ENCODE assay signal across 22 cellular contexts in genomic region chr10:121243899-121244241, GRCh38.
"Had no signal": no experiment of that assay in that cellular context is flagged by ENCODE, and none has a peak within 500 bp of the region (broad histone marks: within the 10 kb centered on the region; RNA-seq: fewer than 3 reads in every experiment).

No MANE protein-coding gene starts in this region.

- H3K9me3 ChIP-seq: left lung, suprapubic skin, upper lobe of left lung had no signal

- H3K4me3 Mint-ChIP-seq: activated CD4-positive, alpha-beta T cell treated with anti-CD3 and anti-CD28 coated beads, Interleukin-2, amount 10 ng/mL, durations not matched to agents 24 days and 14 days; activated CD8-positive, alpha-beta T cell treated with anti-CD3 and anti-CD28 coated beads for 36 hours; activated naive CD4-positive, alpha-beta T cell treated with anti-CD3 and anti-CD28 coated beads for 36 hours; activated T-cell treated with anti-CD3 and anti-CD28 coated beads, Interleukin-2, amount 50 U/mL, for 24 hours; brain; neural crest cell; stimulated activated naive CD8-positive, alpha-beta T cell treated with anti-CD3 and anti-CD28 coated beads, Interleukin-15, amount 100 ng/mL, for 72 hours; T-helper 1 cell treated with Interleukin-12 subunit alpha and Interleukin-12 subunit beta and Interleukin-4 antibody, amounts not matched to agents 30 μg/mL and 1 μg/mL, for 36 hours had no signal

- H3K27me3 ChIP-seq: left lung, suprapubic skin, upper lobe of left lung had no signal

- ATAC-seq: activated CD8-positive, alpha-beta T cell treated with anti-CD3 and anti-CD28 coated beads for 36 hours; left lung; stimulated activated naive CD8-positive, alpha-beta T cell treated with anti-CD3 and anti-CD28 coated beads, Interleukin-15, amount 100 ng/mL, for 72 hours had no signal

- H3K27ac Mint-ChIP-seq: activated CD4-positive, alpha-beta T cell treated with anti-CD3 and anti-CD28 coated beads, Interleukin-2, amount 10 ng/mL, durations not matched to agents 24 days and 14 days; activated CD8-positive, alpha-beta T cell treated with anti-CD3 and anti-CD28 coated beads for 36 hours; activated naive CD4-positive, alpha-beta T cell treated with anti-CD3 and anti-CD28 coated beads for 36 hours; activated T-cell treated with anti-CD3 and anti-CD28 coated beads, Interleukin-2, amount 50 U/mL, for 24 hours; T-helper 1 cell treated with Interleukin-12 subunit alpha and Interleukin-12 subunit beta and Interleukin-4 antibody, amounts not matched to agents 30 μg/mL and 1 μg/mL, for 36 hours had no signal

- H3K36me3 Mint-ChIP-seq: brain had no signal

- H3K4me1 ChIP-seq: left lung, upper lobe of left lung had no signal

- H3K9me3 Mint-ChIP-seq: activated naive CD4-positive, alpha-beta T cell treated with anti-CD3 and anti-CD28 coated beads for 36 hours; activated T-cell treated with anti-CD3 and anti-CD28 coated beads, Interleukin-2, amount 50 U/mL, for 24 hours; T-helper 1 cell treated with Interleukin-12 subunit alpha and Interleukin-12 subunit beta and Interleukin-4 antibody, amounts not matched to agents 30 μg/mL and 1 μg/mL, for 36 hours had no signal

- H3K27me3 Mint-ChIP-seq: activated CD4-positive, alpha-beta T cell treated with anti-CD3 and anti-CD28 coated beads, Interleukin-2, amount 10 ng/mL, durations not matched to agents 24 days and 14 days; progenitor cell of endocrine pancreas had no signal

- H3K4me1 Mint-ChIP-seq: activated CD4-positive, alpha-beta T cell treated with anti-CD3 and anti-CD28 coated beads, Interleukin-2, amount 10 ng/mL, durations not matched to agents 24 days and 14 days; stimulated activated naive CD8-positive, alpha-beta T cell treated with anti-CD3 and anti-CD28 coated beads, Interleukin-15, amount 100 ng/mL, for 72 hours had no signal

- H3K27ac ChIP-seq: dorsolateral prefrontal cortex, left lung, suprapubic skin, upper lobe of left lung had no signal

- H3K36me3 ChIP-seq: left lung, suprapubic skin, upper lobe of left lung had no signal

- DNase-seq: activated CD4-positive, alpha-beta T cell treated with anti-CD3 and anti-CD28 coated beads, Interleukin-2, amount 10 ng/mL, durations not matched to agents 24 days and 14 days; activated CD8-positive, alpha-beta T cell treated with anti-CD3 and anti-CD28 coated beads for 36 hours; activated naive CD4-positive, alpha-beta T cell treated with anti-CD3 and anti-CD28 coated beads for 36 hours; activated T-cell treated with anti-CD3 and anti-CD28 coated beads, Interleukin-2, amount 50 U/mL, for 24 hours; anterior cingulate cortex; caudate nucleus; dorsolateral prefrontal cortex; foreskin melanocyte; head of caudate nucleus; kidney; left lung; midbrain; stimulated activated CD4-positive, alpha-beta T cell treated with anti-CD3 and anti-CD28 coated beads, Interleukin-15, amount 100 ng/mL, for 24 hours; stimulated activated CD4-positive, alpha-beta T cell treated with anti-CD3 and anti-CD28 coated beads, Interleukin-4, amount 100 ng/mL, for 1 hour; stimulated activated naive CD8-positive, alpha-beta T cell treated with anti-CD3 and anti-CD28 coated beads, Interleukin-15, amount 100 ng/mL, for 72 hours; upper lobe of left lung had no signal

- H3K4me3 ChIP-seq: dorsolateral prefrontal cortex, left lung, skin epidermis, suprapubic skin, upper lobe of left lung had no signal
